In the genomic region with DNA sequence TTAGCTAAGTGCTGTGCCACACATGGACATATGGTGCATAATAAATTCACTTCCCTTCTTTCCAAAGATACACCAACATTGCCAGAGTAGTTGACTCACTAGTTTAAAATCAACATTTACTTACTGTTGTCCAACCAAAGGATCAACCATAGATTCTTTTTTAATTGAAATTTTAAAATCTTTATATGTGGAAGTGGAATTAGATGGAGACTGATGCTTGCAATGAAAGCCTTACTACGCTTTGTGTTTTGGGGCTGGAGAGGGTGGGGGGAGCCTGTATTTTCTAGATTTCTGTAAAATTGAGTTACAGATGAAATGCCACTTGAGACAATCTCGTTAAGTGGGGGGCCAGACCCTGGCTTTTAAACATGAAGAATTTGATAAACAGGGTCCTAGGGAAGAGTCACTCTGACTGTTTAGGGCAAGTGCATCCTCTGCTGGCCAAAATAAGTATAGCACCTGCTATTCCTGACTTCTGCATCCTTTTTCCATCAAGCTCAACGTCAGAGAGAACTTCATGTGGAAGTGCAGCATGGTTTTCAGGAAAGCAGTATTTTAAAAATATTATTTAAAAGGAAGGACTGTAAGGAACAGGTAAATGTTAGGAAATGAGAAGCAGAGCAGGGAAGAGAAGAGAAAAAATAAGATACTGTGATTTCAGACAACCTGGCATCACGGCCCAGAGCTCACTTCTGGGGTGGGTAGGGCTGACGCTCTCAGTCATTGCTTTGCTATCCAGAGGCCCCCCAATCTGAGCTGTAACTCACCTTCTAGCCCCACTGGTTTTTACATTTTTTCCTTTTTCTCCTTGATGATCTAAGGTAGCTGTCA, we compare ENCODE assay signal across 8 cellular contexts.
DNase-seq lines count a peak whose midpoint lies in the region; ATAC-seq, FAIRE-seq and TF ChIP-seq lines count a peak whose summit lies in the region.

No MANE protein-coding gene starts in this region.

- TF ChIP-seq CTCF in LNCAP (IDR thresholded peaks at IDR 0.05): peak; percentile 99
- peak; percentile 98 for TF ChIP-seq CTCF in RWPE1 (conservative IDR thresholded peaks at IDR 0.05; ENCODE audit: low read depth)
- TF ChIP-seq CTCF in astrocyte (IDR thresholded peaks at IDR 0.05; ENCODE audit: insufficient read depth, low read depth, low read length): peak; percentile 100

- H3K27me3 Mint-ChIP-seq in astrocyte (ENCODE audit: low read depth, unreplicated experiment): no peaks in the 10 kb centered on the region

- no peaks in the 10 kb centered on the region for H3K79me2 ChIP-seq in astrocyte (ENCODE audit: insufficient read depth, low read length)

- peak overlapping the region; percentile 71 for H3K4me2 ChIP-seq in astrocyte (ENCODE audit: low read length)
- peak overlapping the region; percentile 47 for H3K4me2 ChIP-seq in skeletal muscle satellite cell (ENCODE audit: low read length)

- CTCF ChIA-PET in RWPE1 (lab: Yijun Ruan, JAX): interaction anchor here (0.5 to 2.4 kb wide), 21 partner anchors 15 to 1523 kb away, joined by 3 to 17 read pairs (median 3); no protein-coding TSS in a partner anchor

- H3K27me3 ChIP-seq in astrocyte (ENCODE audit: insufficient read depth, low read length) (peaks cover 2% of the 10 kb centered on the region), skeletal muscle satellite cell (ENCODE audit: control insufficient read depth, insufficient read depth, low read length) (no peaks in the 10 kb centered on the region)

- H3K36me3 ChIP-seq in astrocyte (ENCODE audit: insufficient read depth, low read length) (no peaks in the 10 kb centered on the region), skeletal muscle satellite cell (ENCODE audit: insufficient read depth, low read length) (no peaks in the 10 kb centered on the region)

- DNase-seq in Daoy (ENCODE audit: low read depth): peak; percentile 67
- peak; percentile 49 for DNase-seq in RWPE1 (ENCODE audit: low spot score)
- DNase-seq in astrocyte (ENCODE audit: low read depth): peak; percentile 27
- peak; percentile 36 for DNase-seq in hepatic stellate cell (ENCODE audit: low spot score)

- H3K4me1 Mint-ChIP-seq in astrocyte (ENCODE audit: low read depth, unreplicated experiment): peaks cover 12% of the 10 kb centered on the region

- no peaks in the 10 kb centered on the region for H3K9me3 ChIP-seq in astrocyte (ENCODE audit: insufficient read depth, low read depth, low read length)
- no peaks in the 10 kb centered on the region for H3K9me3 ChIP-seq in skeletal muscle satellite cell (replicated peaks; ENCODE audit: low read length)

- H3K27ac ChIP-seq in RWPE1: no peak overlapping the region
- peak overlapping the region; percentile 33 for H3K27ac ChIP-seq in astrocyte (ENCODE audit: low read depth, low read length)

- ATAC-seq in GM21390 (IDR thresholded peaks at IDR 0.05; ENCODE audit: unreplicated experiment) (no peak), HG02571 (IDR thresholded peaks at IDR 0.05; ENCODE audit: unreplicated experiment) (no peak)

- no peak for FAIRE-seq in astrocyte (lab: Jason Lieb, UNC)

- no peak overlapping the region for H3K4me3 ChIP-seq in astrocyte (ENCODE audit: insufficient read depth, low read depth, low read length)
- H3K4me3 ChIP-seq in skeletal muscle satellite cell (ENCODE audit: low read length): no peak overlapping the region

- H3K4me1 ChIP-seq in astrocyte (ENCODE audit: insufficient read depth, low read length) (peaks cover 13% of the 10 kb centered on the region), skeletal muscle satellite cell (ENCODE audit: control insufficient read depth, insufficient read depth, low read length) (peaks cover 19% of the 10 kb centered on the region)

- H3K36me3 Mint-ChIP-seq in astrocyte (ENCODE audit: low read depth, unreplicated experiment): peaks cover 9% of the 10 kb centered on the region

- H3K4me3 Mint-ChIP-seq in astrocyte (ENCODE audit: unreplicated experiment): no peak overlapping the region

- POLR2A ChIA-PET in RWPE1 (lab: Yijun Ruan, JAX; ENCODE audit: low non-redundant PET): no interaction called here

- no peaks in the 10 kb centered on the region for H3K9me3 Mint-ChIP-seq in astrocyte (ENCODE audit: unreplicated experiment)

- H4K20me1 ChIP-seq in astrocyte (ENCODE audit: insufficient read depth, low read length): no peaks in the 10 kb centered on the region

- H3K9ac ChIP-seq in astrocyte (ENCODE audit: low read length): peak overlapping the region; percentile 19
- H3K9ac ChIP-seq in skeletal muscle satellite cell (ENCODE audit: low read depth, low read length): peak overlapping the region; percentile 22

- H2AFZ ChIP-seq in astrocyte (ENCODE audit: low read depth, low read length): no peak overlapping the region

- no peak overlapping the region for H3K27ac Mint-ChIP-seq in astrocyte (ENCODE audit: unreplicated experiment)
